ENCODE assay signal across 8 cellular contexts in genomic region chr6:33787954-33788693, GRCh38. TPM values are rescaled to one million over a fixed set of nuclear protein-coding genes. Genes with fewer than 3 reads are reported as not detected.
DNase-seq lines count a peak whose midpoint lies in the region; ATAC-seq and TF ChIP-seq lines count a peak whose summit lies in the region.

No MANE protein-coding gene starts in this region.

- DNase-seq in NCI-H1417 (lab: John Stamatoyannopoulos, UW): peak in 2 of 3 experiments; percentile 58 to 78
- no peak for DNase-seq in NCI-H1417 treated with DMSO at 0.1 percent for 48 hours (lab: John Stamatoyannopoulos, UW)
- DNase-seq in HFF-Myc (ENCODE audit: extremely low read depth, low read depth): no peak
- DNase-seq in MV-4-11 (lab: John Stamatoyannopoulos, UW): peak; percentile 96
- DNase-seq in activated CD4-positive, alpha-beta T cell treated with anti-CD3 and anti-CD28 coated beads for 1 hour: peak; percentile 18
- DNase-seq in left colon: peak; percentile 75 to 78
- peak; percentile 64 to 69 for DNase-seq in stimulated activated CD4-positive, alpha-beta T cell treated with anti-CD3 and anti-CD28 coated beads, Interleukin-2, amount 100 ng/mL, for 24 hours

- peak; percentile 58 for ATAC-seq in left colon

- peak overlapping the region; percentile 51 for H3K4me3 ChIP-seq in HFF-Myc (replicated peaks; ENCODE audit: low read depth, low read length)

- no peak for TF ChIP-seq CTCF in HFF-Myc (IDR thresholded peaks at IDR 0.05; ENCODE audit: low read depth, low read length, missing control alignments)

- H3K27ac ChIP-seq in cingulate gyrus (ENCODE audit: low read depth, low read length): peak overlapping the region; percentile 67

- intact Hi-C loops in left colon (cut with DNase I, micrococcal nuclease): no loop called here

RNA-seq across cellular contexts. Expression of gene LEMD2, which starts 0.8 kb away (rescaled TPM):
- 10 to 100 TPM; 62.6 to 66.7 TPM for total RNA-seq in left colon

RNA-seq across cellular contexts. Expression of gene MLN, which starts 15.7 kb away (rescaled TPM):
- total RNA-seq in left colon: not detected

RNA-seq across cellular contexts. Expression of gene IP6K3, which starts 41.4 kb away (rescaled TPM):
- total RNA-seq in left colon: 1 to 10 TPM in 1 of 2 donors, under 1 TPM in 1; 0.45 to 2.4 TPM

Comparison
In these comparisons a context has a peak if more than half of its experiments do, and no peak if none do; other contexts are left out.
1. DNase-seq: peak in NCI-H1417 (2 of 3), MV-4-11 (single experiment), activated CD4-positive, alpha-beta T cell treated with anti-CD3 and anti-CD28 coated beads for 1 hour (single experiment), left colon (2 of 2) and stimulated activated CD4-positive, alpha-beta T cell treated with anti-CD3 and anti-CD28 coated beads, Interleukin-2, amount 100 ng/mL, for 24 hours (2 of 2); none in NCI-H1417 treated with DMSO at 0.1 percent for 48 hours (single experiment) and HFF-Myc (single experiment).